Comparison of ENCODE assay signal across 14 cellular contexts in the genomic region with DNA sequence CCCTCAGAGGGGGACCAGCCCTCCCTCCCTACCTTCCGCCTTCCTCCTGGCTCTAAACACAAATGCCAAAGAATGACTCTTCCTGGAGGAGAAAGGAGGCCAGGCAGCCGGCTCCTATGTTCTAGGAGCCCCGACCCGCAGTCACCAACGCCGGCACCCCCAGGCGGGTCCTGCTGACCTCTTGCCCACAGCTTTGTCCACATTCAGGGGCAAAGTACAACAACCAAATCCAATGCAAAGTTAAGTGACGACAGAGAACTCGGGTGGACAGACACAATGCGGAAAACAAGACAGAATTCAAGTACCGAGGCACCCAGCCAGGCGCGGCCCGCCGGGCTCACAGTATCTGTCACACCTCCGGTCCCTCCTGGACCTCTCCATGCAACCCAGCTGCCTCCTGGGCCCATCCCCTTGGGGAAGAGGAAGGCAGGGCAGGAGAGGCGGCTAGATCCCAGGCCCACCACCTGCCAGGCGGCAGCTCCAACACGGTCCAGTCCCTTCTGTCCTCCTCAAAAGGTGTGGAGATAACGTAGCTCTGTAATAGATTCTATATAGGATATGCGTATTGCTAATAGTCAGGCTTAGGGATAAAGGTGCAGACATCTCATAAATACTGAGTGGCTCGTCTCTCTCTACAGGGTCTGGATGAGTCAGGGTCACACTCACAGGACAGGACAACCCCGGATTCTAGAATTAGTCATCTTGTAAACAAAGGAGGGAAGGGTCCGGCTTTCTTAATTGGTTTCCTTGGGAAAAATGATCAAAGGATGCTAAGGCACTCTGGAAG. TPM values are rescaled to one million over a fixed set of nuclear protein-coding genes. Genes with fewer than 3 reads are reported as not detected.
A peak's percentile ranks its signal among the peaks of the same experiment; 100 is the strongest.
DNase-seq lines count a peak whose midpoint lies in the region; FAIRE-seq and TF ChIP-seq lines count a peak whose summit lies in the region.
"Had no signal": no experiment of that assay in that cellular context is flagged by ENCODE, and none has a peak within 500 bp of the region (broad histone marks: within the 10 kb centered on the region; RNA-seq: fewer than 3 reads in every experiment).

No MANE protein-coding gene starts in this region.

- POLR2A ChIA-PET in H1 (lab: Charles Lee; ENCODE audit: partially characterized antibody): interaction anchor here (0.9 to 1.4 kb wide), 3 partner anchors 10 to 43 kb away, joined by 3 read pairs; no protein-coding TSS in a partner anchor

- no peak overlapping the region for H3K27ac ChIP-seq in HUES6 (ENCODE audit: low read depth, low read length)
- H3K27ac ChIP-seq in H1 (ENCODE audit: low read depth, low read length): no peak overlapping the region
- peak overlapping the region; percentile 61 for H3K27ac ChIP-seq in muscle layer of colon (ENCODE audit: low read depth, low read length)

- H2BK15ac ChIP-seq in H1 (ENCODE audit: low read length): no peak overlapping the region

- no peaks in the 10 kb centered on the region for H3K23me2 ChIP-seq in H1 (ENCODE audit: low read depth, low read length)

- DNase-seq in A172 (ENCODE audit: low spot score) (peak; percentile 89), H1 (ENCODE audit: low read depth in 1 of 2, low spot score in 2 of 2) (no peak), NCI-H2029 (lab: John Stamatoyannopoulos, UW) (no peak), NCI-H1092 treated with DMSO at 0.1 percent for 48 hours (lab: John Stamatoyannopoulos, UW) (no peak), iPS-NIHi11 (ENCODE audit: low spot score) (no peak), OCI-M1 (lab: John Stamatoyannopoulos, UW) (no peak)
- DNase-seq: activated T-cell treated with anti-CD3 and anti-CD28 coated beads, Interleukin-2, amount 50 U/mL, for 24 hours; effector CD8-positive, alpha-beta T cell; NCI-H226; stimulated activated CD4-positive, alpha-beta T cell treated with anti-CD3 and anti-CD28 coated beads, Interleukin-4, amount 100 ng/mL, for 24 hours; T-helper 2 cell had no signal

- no peak overlapping the region for H2BK120ac ChIP-seq in H1 (replicated peaks; ENCODE audit: low read depth, low read length)

- no peak for TF ChIP-seq EP300 in H1 (IDR thresholded peaks at IDR 0.05; ENCODE audit: borderline replicate concordance in 1 of 2, low read depth in 2 of 2, low read length in 2 of 2)

- H3K9me3 ChIP-seq in HUES6 (ENCODE audit: control insufficient read depth, insufficient read depth, low read depth, low read length) (no peaks in the 10 kb centered on the region), H1 (ENCODE audit: insufficient read depth in 2 of 2, low read depth in 1 of 2, low read length in 1 of 2) (no peaks in the 10 kb centered on the region), muscle layer of colon (ENCODE audit: low read length) (no peaks in the 10 kb centered on the region)

- H3K23ac ChIP-seq in H1 (ENCODE audit: insufficient read length): no peak overlapping the region

- 0 out of 2 replicates have a peak overlapping the region, but pooled peaks have one; percentile 24 for H2AK5ac ChIP-seq in H1 (ENCODE audit: low read depth, low read length)

- no peak overlapping the region for H4K5ac ChIP-seq in H1 (ENCODE audit: insufficient read length, low read depth, low read length)

- no peak overlapping the region for H2AFZ ChIP-seq in H1 (ENCODE audit: low read length)

- no peak overlapping the region for H2BK12ac ChIP-seq in H1 (ENCODE audit: low read depth, low read length)

- no peak for TF ChIP-seq CTCF in H1 (IDR thresholded peaks at IDR 0.05; ENCODE audit: control extremely low read depth in 1 of 3, insufficient read depth in 1 of 3, low read depth in 1 of 3, low read length in 3 of 3)

- no peak overlapping the region for H3K18ac ChIP-seq in H1 (ENCODE audit: extremely low read depth, low read length)

- FAIRE-seq in H1 (lab: Jason Lieb, UNC): no peak
- FAIRE-seq: GM12892 had no signal

- no peak overlapping the region for H3K4ac ChIP-seq in H1 (replicated peaks; ENCODE audit: insufficient read length, low read depth, low read length)

- peak overlapping the region; percentile 86; the same call in 1 of the 2 replicates for H2BK20ac ChIP-seq in H1 (ENCODE audit: low read length)

- H3K27me3 ChIP-seq in HUES6 (ENCODE audit: control insufficient read depth, insufficient read depth, low read length) (no peaks in the 10 kb centered on the region), H1 (replicated peaks in 1 of 4; ENCODE audit: control insufficient read depth in 3 of 4, extremely low read depth in 1 of 4, insufficient read depth in 3 of 4, low read length in 3 of 4) (no peaks in the 10 kb centered on the region), muscle layer of colon (ENCODE audit: control insufficient read depth in 1 of 2, insufficient read depth in 2 of 2, low read length in 2 of 2) (no peaks in the 10 kb centered on the region)

- H4K91ac ChIP-seq in H1 (replicated peaks; ENCODE audit: insufficient read length, low read length): no peak overlapping the region

- H3K9ac ChIP-seq in HUES6 (ENCODE audit: low read length) (peak overlapping the region; percentile 51), H1 (replicated peaks in 1 of 4; ENCODE audit: extremely low read depth in 1 of 4, low read depth in 3 of 4, low read length in 3 of 4) (no peak overlapping the region), muscle layer of colon (ENCODE audit: low read length) (no peak overlapping the region)

- no peak for TF ChIP-seq POLR2A in H1 (IDR thresholded peaks at IDR 0.05; ENCODE audit: control extremely low read depth in 1 of 2, low read depth in 2 of 2, low read length in 2 of 2)

- TF ChIP-seq RAD21 in H1 (IDR thresholded peaks at IDR 0.05 in 1 of 2, conservative IDR thresholded peaks at IDR 0.05 in 1 of 2; ENCODE audit: low read depth in 2 of 2, low read length in 2 of 2): no peak

- H3K79me1 ChIP-seq in H1 (ENCODE audit: low read depth, low read length): peaks cover under 1% of the 10 kb centered on the region; the same call in 1 of the 2 replicates

- WGBS in H1 (ENCODE audit: extremely low coverage in 1 of 2, insufficient coverage in 1 of 2, insufficient read length in 1 of 2, insufficient replicate concordance in 2 of 2, low coverage in 1 of 2, low lambda C conversion rate in 2 of 2, missing lambda C conversion rate in 1 of 2), 2 experiments: 86% methylated on average over 17 of the region's 24 CpGs; no CpG with 5 or more reads in 1 of the 2 experiments

- no peak overlapping the region for H2BK5ac ChIP-seq in H1 (ENCODE audit: low read depth, low read length)

- no peak overlapping the region for H4K8ac ChIP-seq in H1 (ENCODE audit: extremely low read depth, insufficient read depth, low read length)

- no peak overlapping the region for H3K14ac ChIP-seq in H1 (ENCODE audit: insufficient read length)

- H3K4me3 ChIP-seq in HUES6 (ENCODE audit: low read depth, low read length): no peak overlapping the region
- no peak overlapping the region for H3K4me3 ChIP-seq in H1 (ENCODE audit: extremely low read depth in 1 of 4, insufficient read depth in 2 of 4, low read depth in 3 of 4, low read length in 4 of 4)
- H3K4me3 ChIP-seq in muscle layer of colon (ENCODE audit: low read depth in 1 of 2, low read length in 2 of 2): peak overlapping the region in 1 of 2 donors; percentile 20

- peaks cover 0 to 1% of the 10 kb centered on the region in 2 experiments for H4K20me1 ChIP-seq in H1 (replicated peaks in 1 of 2; ENCODE audit: control insufficient read depth in 1 of 2, insufficient read depth in 2 of 2, low read length in 2 of 2)

- H3K4me2 ChIP-seq in H1 (ENCODE audit: insufficient read depth in 1 of 2, low read depth in 2 of 2, low read length in 2 of 2): no peak overlapping the region

- H3K56ac ChIP-seq in H1 (replicated peaks; ENCODE audit: insufficient read length, low read depth, low read length): no peak overlapping the region

- no peaks in the 10 kb centered on the region for H3K36me3 ChIP-seq in HUES6 (ENCODE audit: control insufficient read depth, insufficient read depth, low read length)
- H3K36me3 ChIP-seq in H1 (ENCODE audit: control insufficient read depth in 2 of 4, insufficient read depth in 4 of 4, low read length in 3 of 4): no peaks in the 10 kb centered on the region; a peak in 1 of 8 replicates
- H3K36me3 ChIP-seq in muscle layer of colon (ENCODE audit: insufficient read depth, low read length): peaks cover 8% of the 10 kb centered on the region

- no peaks in the 10 kb centered on the region for H3K79me2 ChIP-seq in H1 (ENCODE audit: control insufficient read depth in 1 of 2, insufficient read depth in 2 of 2, low read length in 2 of 2)

- CTCF ChIA-PET in H1 (lab: Charles Lee; ENCODE audit: partially characterized antibody): interaction anchor here (1.0 to 2.0 kb wide), 6 partner anchors 11 to 356 kb away, joined by 3 to 9 read pairs (median 4); partner anchors contain the start of gene DNLZ

- H3K4me1 ChIP-seq in HUES6 (ENCODE audit: control insufficient read depth, insufficient read depth, low read length) (peaks cover 74% of the 10 kb centered on the region), H1 (replicated peaks in 1 of 4; ENCODE audit: control insufficient read depth in 3 of 4, insufficient read depth in 4 of 4, low read length in 3 of 4) (peaks cover 0 to 67% (median 51%) of the 10 kb centered on the region in 4 experiments; a peak in 6 of 7 replicates), muscle layer of colon (ENCODE audit: insufficient read depth, low read length) (peaks cover 32% of the 10 kb centered on the region)

TF ChIP-seq in H1, 55 proteins besides CTCF, POLR2A, EP300 and RAD21 (continues in another document):
- no peak for TF ChIP-seq JUN (IDR thresholded peaks at IDR 0.05; ENCODE audit: low read depth, low read length)
- TF ChIP-seq KDM1A (IDR thresholded peaks at IDR 0.05; ENCODE audit: borderline replicate concordance, low read length): no peak
- TF ChIP-seq CHD1 (IDR thresholded peaks at IDR 0.05; ENCODE audit: low read depth, low read length): no peak
- no peak for TF ChIP-seq EZH2 (IDR thresholded peaks at IDR 0.05; ENCODE audit: low read depth, low read length, severe bottlenecking)
- TF ChIP-seq GTF2F1 (IDR thresholded peaks at IDR 0.05; ENCODE audit: borderline replicate concordance, low read depth, low read length): no peak
- no peak for TF ChIP-seq SIRT6 (IDR thresholded peaks at IDR 0.05; ENCODE audit: low read length)
- no peak for TF ChIP-seq NANOG (IDR thresholded peaks at IDR 0.05; ENCODE audit: insufficient read depth, low read depth, low read length, poor library complexity, severe bottlenecking)
- no peak for TF ChIP-seq TAF7 (optimal IDR thresholded peaks at IDR 0.05; ENCODE audit: borderline replicate concordance, low read depth, low read length)

RNA-seq across cellular contexts. Expression of gene UBAC1, which starts 46.9 kb away (rescaled TPM):
- 113 and 145 TPM in 2 replicates for total RNA-seq in A172 (2014; rRNA removed; shearing (Covaris generic))
- total RNA-seq in H1 (2021; fragmentation: NEBNext Ultra II Directional; extraction: Animal tissue kit (Norgen Biotek cat#: 25700)): 59.3 and 63.1 TPM in 2 replicates
- polyA plus RNA-seq in H1 (2011; rRNA removed): 85.2 and 105 TPM in 2 replicates
- polyA plus RNA-seq in H1 (2011; cell fraction: cytosol; rRNA removed): 74.8 TPM
- polyA plus RNA-seq in H1 (2011; cell fraction: nucleus; rRNA removed): 68.0 TPM
- 40.4 to 56.7 TPM (median 50.5 TPM) in 4 replicates for polyA plus RNA-seq in H1 (2012, experiment 1 of 2)
- 65.3 TPM for polyA plus RNA-seq in H1 (2012, experiment 2 of 2)
- 51.1 TPM for polyA plus RNA-seq in H1 (2013, experiment 1 of 2)
- 54.0 TPM for polyA plus RNA-seq in H1 (2013, experiment 2 of 2)
- polyA minus RNA-seq in H1 (2011; rRNA and poly(A)+ RNA removed): 21.6 and 41.3 TPM in 2 replicates
- polyA minus RNA-seq in H1 (2011; cell fraction: cytosol; rRNA and poly(A)+ RNA removed): 26.6 TPM
- 19.2 TPM for polyA minus RNA-seq in H1 (2011; cell fraction: nucleus; rRNA and poly(A)+ RNA removed)
